ENCODE assay signal across 8 cellular contexts in the genomic region with DNA sequence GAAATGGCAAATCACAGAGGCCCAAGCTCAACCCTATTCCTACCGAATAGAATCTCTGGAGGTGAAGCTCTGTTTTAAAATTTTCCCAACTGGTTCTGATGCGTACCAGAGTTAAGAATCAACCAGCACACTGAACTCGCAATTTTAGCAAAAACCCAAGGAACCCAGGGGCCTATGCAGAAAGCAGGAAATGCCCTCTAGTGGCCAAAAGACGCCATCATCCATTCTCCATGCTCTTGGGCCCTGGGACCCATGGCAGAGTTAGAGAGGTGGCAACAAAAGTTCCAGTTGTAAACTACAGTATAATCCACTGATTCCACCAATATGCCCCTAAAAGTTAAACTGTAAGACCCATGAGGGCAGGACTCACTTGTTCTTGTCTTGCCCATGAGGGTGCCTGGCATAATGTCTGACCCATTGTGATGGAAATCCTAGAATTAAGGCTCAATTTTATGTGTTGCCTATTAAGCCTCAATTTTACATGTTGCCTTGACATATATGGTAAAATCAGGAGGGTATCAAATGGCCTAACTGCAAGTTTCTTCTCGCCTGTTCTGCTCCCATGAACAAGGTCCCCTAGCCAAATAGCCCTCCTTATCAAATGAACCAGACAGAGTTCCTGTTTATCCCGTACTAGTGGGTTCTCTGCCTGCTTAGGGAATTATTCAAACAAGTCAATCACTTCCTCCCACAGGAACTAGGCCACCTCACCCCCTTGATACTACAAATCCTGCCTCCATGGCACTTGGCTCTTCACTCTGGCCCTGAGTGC.
DNase-seq lines count a peak whose midpoint lies in the region; ATAC-seq, FAIRE-seq and TF ChIP-seq lines count a peak whose summit lies in the region.

No MANE protein-coding gene starts in this region.

- H3K27me3 ChIP-seq in BE2C (peaks cover 6% of the 10 kb centered on the region; the same call in 1 of the 2 replicates), endothelial cell of umbilical vein (ENCODE audit: control insufficient read depth in 2 of 2, insufficient read depth in 2 of 2, low read length in 2 of 2) (peaks cover 23 to 50% of the 10 kb centered on the region in 2 experiments)

- no peak overlapping the region for H3K4me3 ChIP-seq in BE2C (ENCODE audit: low read depth, low read length)
- no peak overlapping the region for H3K4me3 ChIP-seq in endothelial cell of umbilical vein (replicated peaks in 1 of 3; ENCODE audit: insufficient read depth in 1 of 3, low read depth in 1 of 3, low read length in 3 of 3)

- intact Hi-C loops in endothelial cell of umbilical vein (cut with micrococcal nuclease), result loop anchor here (1.0 to 2.0 kb wide), 5 partner anchors 26 to 206 kb away; partner anchors contain the start of gene CPM

- dilution Hi-C loops in endothelial cell of umbilical vein (cut with MboI; ENCODE audit: extremely low pct_ligation_motif_present, low sequenced_read_pairs), result no loop called here

- BruUV-seq in endothelial cell of umbilical vein (replicated peaks; lab: Mats Ljungman, UMichigan), result no TSS peak

- CTCF ChIA-PET in endothelial cell of umbilical vein (lab: Charles Lee), result interaction anchor here (0.6 to 1.9 kb wide), 26 partner anchors 11 to 209 kb away, joined by 3 to 10 read pairs (median 3); partner anchors contain the start of gene CPM

- no peaks in the 10 kb centered on the region for H4K20me1 ChIP-seq in endothelial cell of umbilical vein (replicated peaks; ENCODE audit: control insufficient read depth, extremely low read depth, insufficient read depth, low read length)

- no peaks in the 10 kb centered on the region for H3K9me3 ChIP-seq in BE2C
- no peaks in the 10 kb centered on the region for H3K9me3 ChIP-seq in endothelial cell of umbilical vein (replicated peaks; ENCODE audit: control insufficient read depth, insufficient read depth, low read length)

- H3K4me2 ChIP-seq in endothelial cell of umbilical vein (ENCODE audit: insufficient read depth, low read length), result peak overlapping the region; percentile 37

- FAIRE-seq in endothelial cell of umbilical vein (lab: Jason Lieb, UNC), result peak; percentile 80

- H3K79me2 ChIP-seq in endothelial cell of umbilical vein (ENCODE audit: control insufficient read depth, insufficient read depth, low read length), result no peaks in the 10 kb centered on the region

- TF ChIP-seq POLR2A in endothelial cell of umbilical vein (IDR thresholded peaks at IDR 0.05; ENCODE audit: low read depth, low read length), result no peak

- no peaks in the 10 kb centered on the region for H3K36me3 ChIP-seq in BE2C
- no peaks in the 10 kb centered on the region for H3K36me3 ChIP-seq in endothelial cell of umbilical vein (ENCODE audit: control insufficient read depth in 2 of 2, extremely low read depth in 1 of 2, insufficient read depth in 2 of 2, low read length in 2 of 2)

- peak; percentile 59 for DNase-seq in BE2C
- DNase-seq in NCI-H82 treated with DMSO at 0.1 percent for 48 hours (lab: John Stamatoyannopoulos, UW; ENCODE audit: unreplicated experiment), result peak; percentile 29
- peak; percentile 77 for DNase-seq in activated CD8-positive, alpha-beta memory T cell treated with anti-CD3 and anti-CD28 coated beads for 24 hours
- DNase-seq in endothelial cell of umbilical vein (ENCODE audit: low read depth, low spot score), result peak; percentile 80
- peak; percentile 72 for DNase-seq in mucosa of gallbladder (ENCODE audit: low spot score)
- DNase-seq in stimulated activated naive CD4-positive, alpha-beta T cell treated with Interleukin-2 at 50 U/mL for 16 hours (lab: John Stamatoyannopoulos, UW), result peak; percentile 30

- no peak overlapping the region for H3K9ac ChIP-seq in endothelial cell of umbilical vein (replicated peaks; ENCODE audit: extremely low read depth, insufficient read depth, low read length)

- H3K27ac ChIP-seq in endothelial cell of umbilical vein (ENCODE audit: insufficient read depth, low read depth, low read length), result no peak overlapping the region

- H3K9me1 ChIP-seq in endothelial cell of umbilical vein (replicated peaks; ENCODE audit: control insufficient read depth, extremely low read depth, insufficient read depth, low read length), result no peaks in the 10 kb centered on the region

- ATAC-seq in GM19043 (IDR thresholded peaks at IDR 0.05; ENCODE audit: low read depth, unreplicated experiment) (peak; percentile 85), HG03457 (IDR thresholded peaks at IDR 0.05; ENCODE audit: unreplicated experiment) (peak; percentile 86)

- H3K4me1 ChIP-seq in BE2C (no peaks in the 10 kb centered on the region), endothelial cell of umbilical vein (ENCODE audit: control insufficient read depth, extremely low read depth, insufficient read depth, low read length) (peaks cover 26% of the 10 kb centered on the region)

- TF ChIP-seq CTCF in BE2C (IDR thresholded peaks at IDR 0.05; ENCODE audit: low read depth, low read length) (peak; percentile 95), endothelial cell of umbilical vein (IDR thresholded peaks at IDR 0.05; ENCODE audit: extremely low read depth in 1 of 2, insufficient read depth in 1 of 2, low read depth in 1 of 2, low read length in 2 of 2) (peak; percentile 81 to 82)

- POLR2A ChIA-PET in endothelial cell of umbilical vein (lab: Charles Lee), result no interaction called here

- H2AFZ ChIP-seq in endothelial cell of umbilical vein (ENCODE audit: low read depth, low read length), result no peak overlapping the region

TF ChIP-seq in endothelial cell of umbilical vein, 7 proteins besides CTCF, POLR2A, EP300 and RAD21:
- TF ChIP-seq JUN (IDR thresholded peaks at IDR 0.05; ENCODE audit: borderline replicate concordance, insufficient read depth, insufficient read length, low read depth), result no peak
- TF ChIP-seq GATA2 (IDR thresholded peaks at IDR 0.05; ENCODE audit: insufficient read depth, insufficient read length, low read depth, low read length), result peak; percentile 88
- peak; percentile 74 for TF ChIP-seq POLR2AphosphoS5 (IDR thresholded peaks at IDR 0.05; ENCODE audit: insufficient read depth, low read depth, low read length)
- peak; percentile 76 for TF ChIP-seq FOS (IDR thresholded peaks at IDR 0.05; ENCODE audit: borderline replicate concordance, insufficient read depth, low read length)

Comparison
In these comparisons a context has a peak if more than half of its experiments do, and no peak if none do; other contexts are left out.
1. DNase-seq: peak in every context shown above with its lines; median percentile 80 in endothelial cell of umbilical vein; 77 in activated CD8-positive, alpha-beta memory T cell treated with anti-CD3 and anti-CD28 coated beads for 24 hours; 72 in mucosa of gallbladder; 59 in BE2C; 30 in stimulated activated naive CD4-positive, alpha-beta T cell treated with Interleukin-2 at 50 U/mL for 16 hours; 29 in NCI-H82 treated with DMSO at 0.1 percent for 48 hours.